Comparison of ENCODE assay signal across 9 cellular contexts in the genomic region with DNA sequence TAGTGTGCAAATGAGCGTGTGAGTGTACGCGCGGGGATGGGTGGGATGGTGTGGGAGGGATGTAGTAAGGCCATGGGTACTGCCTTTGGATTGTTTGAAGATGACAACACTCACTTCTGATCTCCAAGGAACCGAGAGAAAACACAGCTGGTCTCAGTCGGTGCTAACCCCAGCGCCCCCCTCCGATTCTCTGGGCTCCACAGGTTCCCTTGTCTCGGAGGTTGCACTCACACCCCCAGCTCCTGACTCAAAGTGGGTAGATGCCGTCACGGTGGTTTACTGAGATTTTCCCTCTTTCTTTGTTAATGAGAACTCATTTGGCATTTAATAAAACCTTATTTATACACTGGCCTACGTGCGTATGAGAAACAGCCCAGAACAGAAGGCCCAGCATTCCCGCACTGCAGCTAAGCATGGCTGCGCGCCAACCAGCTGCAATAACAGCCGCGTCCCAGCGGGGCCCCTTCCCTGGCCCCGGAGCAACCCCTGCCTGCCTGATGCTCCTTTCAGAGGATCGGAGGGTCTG. TPM values are rescaled to one million over a fixed set of nuclear protein-coding genes. Genes with fewer than 3 reads are reported as not detected.
DNase-seq lines count a peak whose midpoint lies in the region; ATAC-seq, FAIRE-seq and TF ChIP-seq lines count a peak whose summit lies in the region.
"Had no signal": no experiment of that assay in that cellular context is flagged by ENCODE, and none has a peak within 500 bp of the region (broad histone marks: within the 10 kb centered on the region; RNA-seq: fewer than 3 reads in every experiment).

No MANE protein-coding gene starts in this region.

- CTCF ChIA-PET in naive thymus-derived CD4-positive, alpha-beta T cell (lab: Charles Lee), result no interaction called here

- H3K9me3 Mint-ChIP-seq in naive thymus-derived CD4-positive, alpha-beta T cell, result peaks cover 0 to 1% (median 0%) of the 10 kb centered on the region in 11 donors

- no peak for TF ChIP-seq POLR2A in heart left ventricle (IDR thresholded peaks at IDR 0.05)

- POLR2A ChIA-PET in naive thymus-derived CD4-positive, alpha-beta T cell (lab: Charles Lee), result no interaction called here

- peaks cover 0 to 27% (median 7%) of the 10 kb centered on the region in 5 donors for H3K27me3 Mint-ChIP-seq in naive thymus-derived CD4-positive, alpha-beta T cell

- intact Hi-C loops in heart left ventricle (cut with DNase I) (loop anchor here in 3 of 10 donors (2.0 to 10.0 kb wide), 3 partner anchors 32 to 70 kb away; no protein-coding TSS in a partner anchor), pancreas (cut with DNase I) (no loop called here)
- intact Hi-C loops in naive thymus-derived CD4-positive, alpha-beta T cell (cut with micrococcal nuclease), result no loop called here

- H3K9me3 ChIP-seq in heart left ventricle, result no peaks in the 10 kb centered on the region
- no peaks in the 10 kb centered on the region for H3K9me3 ChIP-seq in pancreas
- H3K9me3 ChIP-seq in naive thymus-derived CD4-positive, alpha-beta T cell (ENCODE audit: control insufficient read depth in 2 of 3, low read length in 3 of 3), result no peaks in the 10 kb centered on the region

- ATAC-seq in heart left ventricle, result peak; percentile 64 to 85 (median 83)
- peak in 3 of 4 donors; percentile 44 to 63 (median 46) for ATAC-seq in pancreas
- ATAC-seq in HG02852 (IDR thresholded peaks at IDR 0.05; ENCODE audit: unreplicated experiment), result no peak
- no peak for ATAC-seq in naive thymus-derived CD4-positive, alpha-beta T cell

- DNase-seq in AG09319 (ENCODE audit: extremely low read depth, low read depth) (peak; percentile 69), heart left ventricle (peak; percentile 87 to 93 (median 89)), pancreas (peak in 3 of 6 donors; percentile 38 to 65 (median 38)), COLO829 (ENCODE audit: low spot score) (no peak)
- DNase-seq in activated CD8-positive, alpha-beta memory T cell treated with anti-CD3 and anti-CD28 coated beads, Interleukin-2, amount 50 U/mL, for 48 hours, result no peak
- no peak for DNase-seq in naive thymus-derived CD4-positive, alpha-beta T cell
- DNase-seq: NCI-H187 treated with DMSO at 0.1 percent for 48 hours had no signal

- H3K27ac Mint-ChIP-seq in naive thymus-derived CD4-positive, alpha-beta T cell, result no peak overlapping the region

- 52 to 60% (median 53%) methylated on average over 21 of the region's 21 CpGs for WGBS in adipose tissue, 3 donors
- WGBS in heart left ventricle, 4 donors, result 43 to 60% (median 53%) methylated on average over 21 of the region's 21 CpGs
- 72 to 73% methylated on average over 21 of the region's 21 CpGs for WGBS in pancreas, 2 donors

- FAIRE-seq in pancreas (lab: Jason Lieb, UNC), result no peak

- H3K36me3 ChIP-seq in heart left ventricle (no peaks in the 10 kb centered on the region), pancreas (no peaks in the 10 kb centered on the region)
- H3K36me3 ChIP-seq in naive thymus-derived CD4-positive, alpha-beta T cell (ENCODE audit: control insufficient read depth in 2 of 3, insufficient read depth in 3 of 3, low read length in 3 of 3), result no peaks in the 10 kb centered on the region

- H3K27me3 ChIP-seq in heart left ventricle, result peaks cover 0 to 7% (median 0%) of the 10 kb centered on the region in 9 donors
- no peaks in the 10 kb centered on the region for H3K27me3 ChIP-seq in pancreas
- no peaks in the 10 kb centered on the region for H3K27me3 ChIP-seq in naive thymus-derived CD4-positive, alpha-beta T cell (ENCODE audit: control insufficient read depth in 2 of 2, insufficient read depth in 2 of 2, low read length in 2 of 2)

- no peaks in the 10 kb centered on the region for H3K36me3 Mint-ChIP-seq in naive thymus-derived CD4-positive, alpha-beta T cell

- TF ChIP-seq CTCF in AG09319 (IDR thresholded peaks at IDR 0.05; ENCODE audit: low read depth, low read length), result no peak; the same call in 1 of the 2 replicates
- TF ChIP-seq CTCF in heart left ventricle (IDR thresholded peaks at IDR 0.05), result peak in 2 of 12 donors; percentile 2 to 8
- TF ChIP-seq CTCF in pancreas (IDR thresholded peaks at IDR 0.05), result no peak

- peaks cover 10 to 26% (median 16%) of the 10 kb centered on the region in 7 donors for H3K4me1 Mint-ChIP-seq in naive thymus-derived CD4-positive, alpha-beta T cell

- no peak overlapping the region for H3K4me3 Mint-ChIP-seq in naive thymus-derived CD4-positive, alpha-beta T cell

- peak overlapping the region in 3 of 12 donors; percentile 0 to 23 (median 16) for H3K4me3 ChIP-seq in heart left ventricle
- H3K4me3 ChIP-seq in pancreas, result no peak overlapping the region
- no peak overlapping the region for H3K4me3 ChIP-seq in naive thymus-derived CD4-positive, alpha-beta T cell (ENCODE audit: low read length)

- H3K4me1 ChIP-seq in heart left ventricle (peaks cover 0 to 79% (median 62%) of the 10 kb centered on the region in 12 donors), pancreas (no peaks in the 10 kb centered on the region)
- H3K4me1 ChIP-seq in naive thymus-derived CD4-positive, alpha-beta T cell (ENCODE audit: control insufficient read depth in 2 of 2, insufficient read depth in 2 of 2, low read length in 2 of 2), result no peaks in the 10 kb centered on the region

- peak overlapping the region; percentile 24 for H3K27ac ChIP-seq in adipose tissue (ENCODE audit: low read depth, low read length)
- peak overlapping the region; percentile 70 to 94 (median 82) for H3K27ac ChIP-seq in heart left ventricle
- peak overlapping the region in 2 of 4 donors; percentile 48 to 60 for H3K27ac ChIP-seq in pancreas
- no peak overlapping the region for H3K27ac ChIP-seq in naive thymus-derived CD4-positive, alpha-beta T cell (ENCODE audit: low read depth, low read length)

RNA-seq across cellular contexts. Expression of gene ABCA4, which starts 25.8 kb away (rescaled TPM):
- polyA plus RNA-seq in adipose tissue (under 1 TPM; 0.15 to 0.67 (median 0.36) TPM), heart left ventricle (under 1 TPM; 0.04 to 0.08 TPM), pancreas (under 1 TPM; 0.15 to 0.16 TPM)
- total RNA-seq in heart left ventricle (under 1 TPM in 7 of 9 donors, not detected in 2; 0.13 to 0.37 (median 0.24) TPM), pancreas (under 1 TPM in 4 of 6 donors, not detected in 2; 0.03 to 0.16 (median 0.10) TPM)
- not detected for total RNA-seq in naive thymus-derived CD4-positive, alpha-beta T cell
- not detected for polyA plus RNA-seq in naive thymus-derived CD4-positive, alpha-beta T cell

Comparison
In these comparisons a context has a peak if more than half of its experiments do, and no peak if none do; other contexts are left out.
1. DNase-seq: peak in AG09319 (single experiment) and heart left ventricle (5 of 5); none in activated CD8-positive, alpha-beta memory T cell treated with anti-CD3 and anti-CD28 coated beads, Interleukin-2, amount 50 U/mL, for 48 hours (single experiment), naive thymus-derived CD4-positive, alpha-beta T cell (0 of 9) and COLO829 (single experiment).
2. ATAC-seq: peak in heart left ventricle (4 of 4) and pancreas (3 of 4); none in HG02852 (single experiment) and naive thymus-derived CD4-positive, alpha-beta T cell (single experiment).